19 cellular contexts compared by ENCODE assay signal in the genomic region with DNA sequence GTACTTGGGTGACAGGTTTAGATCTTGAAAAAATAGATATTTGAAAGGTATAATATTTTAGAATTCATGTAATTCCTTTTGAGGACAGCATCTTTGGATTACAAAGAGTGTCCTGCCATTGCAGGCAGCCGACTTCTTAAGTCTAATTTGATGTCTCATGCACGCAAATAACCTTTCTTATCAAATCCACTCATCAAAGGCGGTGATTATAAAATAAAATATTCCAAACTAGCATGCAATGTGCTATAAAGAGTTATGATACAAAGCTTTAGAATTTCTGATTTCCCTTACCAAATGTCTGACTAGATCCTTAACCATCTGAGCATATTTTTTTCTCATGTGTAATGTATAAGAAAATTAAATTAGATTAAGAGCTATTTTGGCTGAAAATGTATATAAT.
DNase-seq lines count a peak whose midpoint lies in the region; ATAC-seq, FAIRE-seq and TF ChIP-seq lines count a peak whose summit lies in the region.
"Had no signal": no experiment of that assay in that cellular context is flagged by ENCODE, and none has a peak within 500 bp of the region (broad histone marks: within the 10 kb centered on the region; RNA-seq: fewer than 3 reads in every experiment).

No MANE protein-coding gene starts in this region.

- H3K9me3 Mint-ChIP-seq in astrocyte (ENCODE audit: unreplicated experiment): no peaks in the 10 kb centered on the region
- peaks cover 0 to 5% of the 10 kb centered on the region in 2 donors for H3K9me3 Mint-ChIP-seq in stimulated activated naive B cell treated with anti-CD40 and anti-IgM and Interleukin-4, amounts not matched to agents 10 μg/mL and 1 μg/mL and 100 μg/mL, for 72 hours
- peaks cover 2% of the 10 kb centered on the region for H3K9me3 Mint-ChIP-seq in activated T-cell treated with anti-CD3 and anti-CD28 coated beads, Interleukin-2, amount 50 U/mL, for 24 hours

- in situ Hi-C loops in GM23248 (cut with MboI): no loop called here

- no peak for TF ChIP-seq RAD21 in SK-N-SH (IDR thresholded peaks at IDR 0.05; ENCODE audit: low read length)

- POLR2A ChIA-PET in SK-N-SH (lab: Yijun Ruan, JAX): no interaction called here

- peaks cover 55% of the 10 kb centered on the region for H3K4me1 ChIP-seq in GM23248 (ENCODE audit: insufficient read depth)
- peaks cover 0 to 4% of the 10 kb centered on the region in 2 experiments; a peak in 1 of 4 replicates for H3K4me1 ChIP-seq in SK-N-SH (ENCODE audit: control insufficient read depth in 1 of 2, insufficient read depth in 2 of 2, low read depth in 1 of 2, low read length in 1 of 2)
- H3K4me1 ChIP-seq in astrocyte (ENCODE audit: insufficient read depth, low read length): no peaks in the 10 kb centered on the region
- H3K4me1 ChIP-seq: BLaER1 treated with 17β-estradiol and CSF1 and Interleukin-3, amounts not matched to agents 10 nM and 100 nM had no signal

- CTCF ChIA-PET in SK-N-SH (lab: Yijun Ruan, JAX): no interaction called here

- peak; percentile 7 for DNase-seq in AG10803 (ENCODE audit: low read depth)
- DNase-seq in GM23248: peak; percentile 58
- DNase-seq in SK-N-SH: no peak
- DNase-seq in astrocyte (ENCODE audit: low read depth): peak; percentile 52
- no peak for DNase-seq in stimulated activated naive B cell treated with anti-CD40 and anti-IgM and Interleukin-4, amounts not matched to agents 10 μg/mL and 1 μg/mL and 100 μg/mL, for 72 hours
- DNase-seq in DMS 273 treated with DMSO at 0.1 percent for 48 hours (lab: John Stamatoyannopoulos, UW): no peak
- DNase-seq in LoVo (ENCODE audit: low spot score): no peak
- DNase-seq in activated T-cell treated with anti-CD3 and anti-CD28 coated beads, Interleukin-2, amount 50 U/mL, for 24 hours: no peak
- DNase-seq: AML-193; Calu3; CD4-positive, alpha-beta T cell; DND-41 had no signal

- H3K9me2 ChIP-seq in GM23248 (ENCODE audit: insufficient read depth) (no peaks in the 10 kb centered on the region), SK-N-SH (no peaks in the 10 kb centered on the region)

- H3K27ac ChIP-seq in GM23248: peak overlapping the region; percentile 19; the same call in 1 of the 2 replicates
- peak overlapping the region in 1 of 2 experiments; percentile 37; a peak in 2 of 4 replicates for H3K27ac ChIP-seq in SK-N-SH (ENCODE audit: low read depth in 2 of 2, low read length in 1 of 2)
- no peak overlapping the region for H3K27ac ChIP-seq in astrocyte (ENCODE audit: low read depth, low read length)
- H3K27ac ChIP-seq: 22Rv1; BLaER1 treated with 17β-estradiol and CSF1 and Interleukin-3, amounts not matched to agents 10 nM and 100 nM; HL-60 had no signal

- no peak for TF ChIP-seq CTCF in AG10803 (conservative IDR thresholded peaks at IDR 0.05; ENCODE audit: low read length)
- TF ChIP-seq CTCF in SK-N-SH (IDR thresholded peaks at IDR 0.05): no peak
- no peak for TF ChIP-seq CTCF in astrocyte (IDR thresholded peaks at IDR 0.05; ENCODE audit: insufficient read depth, low read depth, low read length)

- H3F3A ChIP-seq in GM23248 (ENCODE audit: insufficient read depth) (peaks cover 18% of the 10 kb centered on the region; the same call in 1 of the 2 replicates), SK-N-SH (replicated peaks; ENCODE audit: insufficient read depth) (peaks cover 13% of the 10 kb centered on the region)

- H4K20me1 ChIP-seq in GM23248 (ENCODE audit: insufficient read depth): no peaks in the 10 kb centered on the region
- no peaks in the 10 kb centered on the region for H4K20me1 ChIP-seq in SK-N-SH (ENCODE audit: insufficient read depth)
- no peaks in the 10 kb centered on the region for H4K20me1 ChIP-seq in astrocyte (ENCODE audit: insufficient read depth, low read length)
- H4K20me1 ChIP-seq: BLaER1 treated with 17β-estradiol and CSF1 and Interleukin-3, amounts not matched to agents 10 nM and 100 nM had no signal

- H3K4me3 ChIP-seq in AG10803 (ENCODE audit: low read length): no peak overlapping the region
- H3K4me3 ChIP-seq in GM23248: peak overlapping the region; percentile 2; the same call in 1 of the 2 replicates
- no peak overlapping the region for H3K4me3 ChIP-seq in SK-N-SH (ENCODE audit: low read depth in 2 of 2, low read length in 1 of 2)
- H3K4me3 ChIP-seq in astrocyte (ENCODE audit: insufficient read depth, low read depth, low read length): no peak overlapping the region
- H3K4me3 ChIP-seq: BLaER1 treated with 17β-estradiol and CSF1 and Interleukin-3, amounts not matched to agents 10 nM and 100 nM; K562 had no signal

- TF ChIP-seq EP300 in SK-N-SH (IDR thresholded peaks at IDR 0.05; ENCODE audit: borderline replicate concordance in 1 of 2, low read depth in 1 of 2, low read length in 1 of 2): peak in 1 of 2 experiments; percentile 56; a peak in 1 of 4 replicates

- WGBS in GM23248 (ENCODE audit: low coverage in 1 of 2, low lambda C conversion rate in 2 of 2, missing lambda C conversion rate in 2 of 2), 2 experiments: 25 to 30% methylated on average over 3 of the region's 3 CpGs
- WGBS in SK-N-SH (ENCODE audit: low lambda C conversion rate): 16% methylated on average over 3 of the region's 3 CpGs

- no peaks in the 10 kb centered on the region for H3K36me3 Mint-ChIP-seq in astrocyte (ENCODE audit: low read depth, unreplicated experiment)
- no peaks in the 10 kb centered on the region for H3K36me3 Mint-ChIP-seq in stimulated activated naive B cell treated with anti-CD40 and anti-IgM and Interleukin-4, amounts not matched to agents 10 μg/mL and 1 μg/mL and 100 μg/mL, for 72 hours
- no peaks in the 10 kb centered on the region for H3K36me3 Mint-ChIP-seq in activated T-cell treated with anti-CD3 and anti-CD28 coated beads, Interleukin-2, amount 50 U/mL, for 24 hours (ENCODE audit: low read depth)

- no peak for ATAC-seq in stimulated activated naive B cell treated with anti-CD40 and anti-IgM and Interleukin-4, amounts not matched to agents 10 μg/mL and 1 μg/mL and 100 μg/mL, for 72 hours (replicated peaks)
- ATAC-seq: HCT116, K562 had no signal

- H3K36me3 ChIP-seq in GM23248 (ENCODE audit: low read depth): no peaks in the 10 kb centered on the region
- H3K36me3 ChIP-seq in SK-N-SH (replicated peaks in 1 of 2; ENCODE audit: control insufficient read depth in 1 of 2, insufficient read depth in 2 of 2, low read length in 1 of 2): no peaks in the 10 kb centered on the region
- no peaks in the 10 kb centered on the region for H3K36me3 ChIP-seq in astrocyte (ENCODE audit: insufficient read depth, low read length)
- H3K36me3 ChIP-seq: BLaER1 treated with 17β-estradiol and CSF1 and Interleukin-3, amounts not matched to agents 10 nM and 100 nM had no signal

- peaks cover 34% of the 10 kb centered on the region for H3K79me2 ChIP-seq in GM23248 (ENCODE audit: insufficient read depth)
- H3K79me2 ChIP-seq in SK-N-SH (ENCODE audit: insufficient read depth): peaks cover 17% of the 10 kb centered on the region; the same call in 1 of the 2 replicates
- H3K79me2 ChIP-seq in astrocyte (ENCODE audit: insufficient read depth, low read length): no peaks in the 10 kb centered on the region

- H3K4me3 Mint-ChIP-seq in astrocyte (ENCODE audit: unreplicated experiment): no peak overlapping the region
- H3K4me3 Mint-ChIP-seq in stimulated activated naive B cell treated with anti-CD40 and anti-IgM and Interleukin-4, amounts not matched to agents 10 μg/mL and 1 μg/mL and 100 μg/mL, for 72 hours: no peak overlapping the region
- no peak overlapping the region for H3K4me3 Mint-ChIP-seq in activated T-cell treated with anti-CD3 and anti-CD28 coated beads, Interleukin-2, amount 50 U/mL, for 24 hours
- H3K4me3 Mint-ChIP-seq: CD4-positive, alpha-beta T cell had no signal

- no peaks in the 10 kb centered on the region for H3K9me3 ChIP-seq in GM23248 (ENCODE audit: low read depth)
- H3K9me3 ChIP-seq in SK-N-SH: no peaks in the 10 kb centered on the region
- no peaks in the 10 kb centered on the region for H3K9me3 ChIP-seq in astrocyte (ENCODE audit: insufficient read depth, low read depth, low read length)
- H3K9me3 ChIP-seq: BLaER1 treated with 17β-estradiol and CSF1 and Interleukin-3, amounts not matched to agents 10 nM and 100 nM had no signal

- H3K27me3 ChIP-seq in GM23248 (replicated peaks; ENCODE audit: insufficient read depth) (no peaks in the 10 kb centered on the region), SK-N-SH (ENCODE audit: insufficient read depth) (no peaks in the 10 kb centered on the region), astrocyte (ENCODE audit: insufficient read depth, low read length) (no peaks in the 10 kb centered on the region)
- H3K27me3 ChIP-seq: BLaER1 treated with 17β-estradiol and CSF1 and Interleukin-3, amounts not matched to agents 10 nM and 100 nM had no signal

- H3K4me2 ChIP-seq in GM23248 (ENCODE audit: unreplicated experiment) (peak overlapping the region; percentile 37), SK-N-SH (no peak overlapping the region), astrocyte (ENCODE audit: low read length) (no peak overlapping the region)
- H3K4me2 ChIP-seq: BLaER1 treated with 17β-estradiol and CSF1 and Interleukin-3, amounts not matched to agents 10 nM and 100 nM had no signal

- peaks cover 2% of the 10 kb centered on the region for H3K27me3 Mint-ChIP-seq in astrocyte (ENCODE audit: low read depth, unreplicated experiment)
- H3K27me3 Mint-ChIP-seq in stimulated activated naive B cell treated with anti-CD40 and anti-IgM and Interleukin-4, amounts not matched to agents 10 μg/mL and 1 μg/mL and 100 μg/mL, for 72 hours: no peaks in the 10 kb centered on the region
- H3K27me3 Mint-ChIP-seq in activated T-cell treated with anti-CD3 and anti-CD28 coated beads, Interleukin-2, amount 50 U/mL, for 24 hours: no peaks in the 10 kb centered on the region
- H3K27me3 Mint-ChIP-seq: CD4-positive, alpha-beta T cell had no signal

- peaks cover 5% of the 10 kb centered on the region for H3K4me1 Mint-ChIP-seq in astrocyte (ENCODE audit: low read depth, unreplicated experiment)
- H3K4me1 Mint-ChIP-seq in stimulated activated naive B cell treated with anti-CD40 and anti-IgM and Interleukin-4, amounts not matched to agents 10 μg/mL and 1 μg/mL and 100 μg/mL, for 72 hours: no peaks in the 10 kb centered on the region
- no peaks in the 10 kb centered on the region for H3K4me1 Mint-ChIP-seq in activated T-cell treated with anti-CD3 and anti-CD28 coated beads, Interleukin-2, amount 50 U/mL, for 24 hours (ENCODE audit: low read depth)

- FAIRE-seq in astrocyte (lab: Jason Lieb, UNC): no peak
- FAIRE-seq: GM12892, GM19239, K562 had no signal

- no peak overlapping the region for H2AFZ ChIP-seq in GM23248
- no peak overlapping the region for H2AFZ ChIP-seq in SK-N-SH (ENCODE audit: low read depth)
- H2AFZ ChIP-seq in astrocyte (ENCODE audit: low read depth, low read length): no peak overlapping the region

- H3K9ac ChIP-seq in GM23248 (no peak overlapping the region), SK-N-SH (no peak overlapping the region), astrocyte (ENCODE audit: low read length) (no peak overlapping the region)
- H3K9ac ChIP-seq: BLaER1 treated with 17β-estradiol and CSF1 and Interleukin-3, amounts not matched to agents 10 nM and 100 nM had no signal

- H3K27ac Mint-ChIP-seq in astrocyte (ENCODE audit: unreplicated experiment): no peak overlapping the region
- no peak overlapping the region for H3K27ac Mint-ChIP-seq in stimulated activated naive B cell treated with anti-CD40 and anti-IgM and Interleukin-4, amounts not matched to agents 10 μg/mL and 1 μg/mL and 100 μg/mL, for 72 hours
- H3K27ac Mint-ChIP-seq in activated T-cell treated with anti-CD3 and anti-CD28 coated beads, Interleukin-2, amount 50 U/mL, for 24 hours: no peak overlapping the region
- H3K27ac Mint-ChIP-seq: CD4-positive, alpha-beta T cell had no signal

Comparison
In these comparisons a context has a peak if more than half of its experiments do, and no peak if none do; other contexts are left out.
1. DNase-seq: peak in AG10803 (single experiment), GM23248 (single experiment) and astrocyte (single experiment); none in SK-N-SH (single experiment), stimulated activated naive B cell treated with anti-CD40 and anti-IgM and Interleukin-4, amounts not matched to agents 10 μg/mL and 1 μg/mL and 100 μg/mL, for 72 hours (single experiment), DMS 273 treated with DMSO at 0.1 percent for 48 hours (single experiment), LoVo (single experiment) and activated T-cell treated with anti-CD3 and anti-CD28 coated beads, Interleukin-2, amount 50 U/mL, for 24 hours (single experiment).